Comparison of ENCODE assay signal across 8 cellular contexts in the genomic region with DNA sequence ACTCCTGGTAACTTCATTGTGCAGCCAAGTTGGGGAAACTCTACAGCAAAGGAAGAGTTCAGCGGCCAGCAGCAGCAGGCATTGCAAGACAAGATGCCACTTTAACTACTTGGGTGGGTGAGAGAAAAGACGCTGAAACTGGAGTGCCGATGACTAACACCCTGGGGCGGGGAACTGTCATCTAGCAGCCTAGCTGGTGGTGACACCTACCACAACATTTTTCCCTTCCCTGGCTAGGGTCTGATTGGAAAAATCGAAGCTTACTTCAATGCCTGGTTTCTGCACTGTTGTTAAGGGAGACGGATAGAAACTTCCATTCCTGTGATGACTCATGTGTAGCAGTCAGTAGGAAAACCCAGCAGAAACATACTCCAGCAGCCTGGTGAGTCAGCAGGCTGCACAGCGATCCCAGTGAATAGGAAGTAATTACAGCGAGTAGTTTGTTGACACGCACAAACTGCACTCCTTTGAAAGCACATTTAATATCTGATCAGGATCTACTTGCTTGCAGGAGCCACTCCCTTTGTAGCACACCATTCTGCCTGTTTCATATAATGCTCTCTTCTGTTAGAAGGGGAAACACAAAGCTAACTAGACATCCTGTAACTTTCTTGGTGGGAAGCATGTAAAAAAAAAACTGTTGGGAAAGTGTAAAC.
A peak's percentile ranks its signal among the peaks of the same experiment; 100 is the strongest.
DNase-seq lines count a peak whose midpoint lies in the region; ATAC-seq, FAIRE-seq and TF ChIP-seq lines count a peak whose summit lies in the region.

No MANE protein-coding gene starts in this region.

- H3F3A ChIP-seq in smooth muscle cell (ENCODE audit: low read depth), result peaks cover 4% of the 10 kb centered on the region

- no peak overlapping the region for H2AFZ ChIP-seq in smooth muscle cell (ENCODE audit: low read depth)

- peak overlapping the region; percentile 73 for H3K9ac ChIP-seq in smooth muscle cell (ENCODE audit: low read depth)

- FAIRE-seq in islet of Langerhans (lab: Jason Lieb, UNC), result peak; percentile 100

- no peaks in the 10 kb centered on the region for H3K79me2 ChIP-seq in smooth muscle cell (ENCODE audit: low read depth)

- H3K4me2 ChIP-seq in smooth muscle cell, result peak overlapping the region; percentile 91

- DNase-seq in DMS 273 (lab: John Stamatoyannopoulos, UW; ENCODE audit: unreplicated experiment) (peak; percentile 83), NCI-H2171 treated with DMSO at 0.1 percent for 48 hours (lab: John Stamatoyannopoulos, UW) (peak; percentile 72), smooth muscle cell (lab: John Stamatoyannopoulos, UW; ENCODE audit: unreplicated experiment) (peak; percentile 47)
- peak; percentile 13 for DNase-seq in activated CD4-positive, CD25-positive, alpha-beta regulatory T cell treated with anti-CD3 and anti-CD28 coated beads, Interleukin-2, amount 50 U/mL, for 16 hours (ENCODE audit: low read depth, low spot score)
- peak; percentile 17 for DNase-seq in central memory CD4-positive, alpha-beta T cell

- ATAC-seq in HG02678 (IDR thresholded peaks at IDR 0.05; ENCODE audit: unreplicated experiment), result peak; percentile 33
- ATAC-seq in HG03571 (IDR thresholded peaks at IDR 0.05; ENCODE audit: unreplicated experiment), result no peak

- 0% methylated on average over 9 of the region's 9 CpGs for WGBS in smooth muscle cell (ENCODE audit: low lambda C conversion rate)

- no peaks in the 10 kb centered on the region for H4K20me1 ChIP-seq in smooth muscle cell (ENCODE audit: low read depth)

- no peaks in the 10 kb centered on the region for H3K36me3 ChIP-seq in smooth muscle cell (ENCODE audit: low read depth)

- H3K4me3 ChIP-seq in smooth muscle cell, result peak overlapping the region; percentile 75

- H3K27me3 ChIP-seq in smooth muscle cell (ENCODE audit: low read depth), result peaks cover 29% of the 10 kb centered on the region

- H3K4me1 ChIP-seq in smooth muscle cell (ENCODE audit: low read depth), result peaks cover 15% of the 10 kb centered on the region

- H3K27ac ChIP-seq in smooth muscle cell (ENCODE audit: low read depth), result peak overlapping the region; percentile 94

- no peak for TF ChIP-seq CTCF in smooth muscle cell (IDR thresholded peaks at IDR 0.05; ENCODE audit: borderline replicate concordance, insufficient read depth, poor library complexity, severe bottlenecking)

- no peaks in the 10 kb centered on the region for H3K9me3 ChIP-seq in smooth muscle cell (replicated peaks; ENCODE audit: low read depth)

Comparison
In these comparisons a context has a peak if more than half of its experiments do, and no peak if none do; other contexts are left out.
1. DNase-seq: peak in every context shown above with its lines; median percentile 83 in DMS 273; 72 in NCI-H2171 treated with DMSO at 0.1 percent for 48 hours; 47 in smooth muscle cell; 17 in central memory CD4-positive, alpha-beta T cell; 13 in activated CD4-positive, CD25-positive, alpha-beta regulatory T cell treated with anti-CD3 and anti-CD28 coated beads, Interleukin-2, amount 50 U/mL, for 16 hours.